ENCODE assay signal across 13 cellular contexts in genomic region chr17:42809250-42809649, GRCh38.
DNase-seq lines count a peak whose midpoint lies in the region; ATAC-seq and TF ChIP-seq lines count a peak whose summit lies in the region.
"Had no signal": no experiment of that assay in that cellular context is flagged by ENCODE, and none has a peak within 500 bp of the region (broad histone marks: within the 10 kb centered on the region; RNA-seq: fewer than 3 reads in every experiment).

No MANE protein-coding gene starts in this region.

- peaks cover 39% of the 10 kb centered on the region for H3K36me3 ChIP-seq in RWPE2 (ENCODE audit: low read depth)
- peaks cover 15% of the 10 kb centered on the region for H3K36me3 ChIP-seq in rectal smooth muscle tissue (ENCODE audit: control insufficient read depth, insufficient read depth, low read length)

- ATAC-seq in RWPE2 (ENCODE audit: low read depth) (peak; percentile 76), GM21360 (IDR thresholded peaks at IDR 0.05; ENCODE audit: unreplicated experiment) (no peak), GM19351 (IDR thresholded peaks at IDR 0.05; ENCODE audit: unreplicated experiment) (no peak), HG03095 (IDR thresholded peaks at IDR 0.05; ENCODE audit: unreplicated experiment) (no peak)

- H3K4me1 ChIP-seq in RWPE2 (ENCODE audit: insufficient read depth, poor library complexity, severe bottlenecking) (no peaks in the 10 kb centered on the region), rectal smooth muscle tissue (ENCODE audit: control insufficient read depth, insufficient read depth, low read length) (peaks cover 7% of the 10 kb centered on the region)
- H3K4me1 ChIP-seq: ascending aorta, thyroid gland had no signal

- no peak overlapping the region for H3K9ac ChIP-seq in rectal smooth muscle tissue (ENCODE audit: low read length)

- DNase-seq in ELR (ENCODE audit: low read depth) (peak; percentile 86), RWPE2 (ENCODE audit: low spot score) (no peak), fibroblast of the conjunctiva (ENCODE audit: low read depth) (peak; percentile 61), 8988T (no peak)
- DNase-seq: heart right ventricle; SHP77; stimulated activated CD4-positive, alpha-beta T cell treated with anti-CD3 and anti-CD28 coated beads, Interleukin-4, amount 100 ng/mL, for 1 hour; thyroid gland had no signal

- no peaks in the 10 kb centered on the region for H3K9me3 ChIP-seq in RWPE2 (ENCODE audit: severe bottlenecking)
- H3K9me3 ChIP-seq: ascending aorta, heart right ventricle, thyroid gland had no signal

- H3K4me3 ChIP-seq in RWPE2 (ENCODE audit: severe bottlenecking) (no peak overlapping the region), rectal smooth muscle tissue (ENCODE audit: low read length) (no peak overlapping the region)
- H3K4me3 ChIP-seq: ascending aorta, heart right ventricle, thyroid gland had no signal

- H3K27me3 ChIP-seq in RWPE2 (ENCODE audit: insufficient read depth, poor library complexity, severe bottlenecking) = no peaks in the 10 kb centered on the region
- H3K27me3 ChIP-seq in rectal smooth muscle tissue (ENCODE audit: control insufficient read depth, insufficient read depth, low read length) = no peaks in the 10 kb centered on the region
- H3K27me3 ChIP-seq: ascending aorta, heart right ventricle, thyroid gland had no signal

- no peak for TF ChIP-seq CTCF in RWPE2 (IDR thresholded peaks at IDR 0.05; ENCODE audit: poor library complexity, severe bottlenecking)

- H3K27ac ChIP-seq in RWPE2 (ENCODE audit: poor library complexity, severe bottlenecking) (no peak overlapping the region), rectal smooth muscle tissue (ENCODE audit: low read depth, low read length) (peak overlapping the region; percentile 33)
- H3K27ac ChIP-seq: ascending aorta, heart right ventricle, thyroid gland had no signal

Comparison
In these comparisons a context has a peak if more than half of its experiments do, and no peak if none do; other contexts are left out.
1. DNase-seq: peak in ELR (single experiment) and fibroblast of the conjunctiva (single experiment); none in RWPE2 (single experiment) and 8988T (single experiment).